12 cellular contexts compared by ENCODE assay signal in genomic region chr12:9252256-9252655, GRCh38. TPM values are rescaled to one million over a fixed set of nuclear protein-coding genes. Genes with fewer than 3 reads are reported as not detected.
"Had no signal": no experiment of that assay in that cellular context is flagged by ENCODE, and none has a peak within 500 bp of the region (broad histone marks: within the 10 kb centered on the region; RNA-seq: fewer than 3 reads in every experiment).

No MANE protein-coding gene starts in this region.

- H3K4me3 ChIP-seq: GM23248, GM23338, HAP-1 had no signal

- H3K9me3 ChIP-seq: HAP-1 had no signal

- H3K9ac ChIP-seq: GM23248 had no signal

- DNase-seq: GM23248, GOT3, H7, H9, HCEC 1CT, HFFc6 had no signal

- H3K4me1 ChIP-seq: HAP-1 had no signal

- H3K27ac Mint-ChIP-seq: GM23338, H9, HFFc6 had no signal

- ATAC-seq: GM23338, HCT116 had no signal

- H2AFZ ChIP-seq: GM23248, GM23338 had no signal

- H3K4me2 ChIP-seq: GM23338 had no signal

- H3K27ac ChIP-seq: GM23248 had no signal

- H3K4me3 Mint-ChIP-seq: GM23338, H9, HFFc6 had no signal

- H3K36me3 ChIP-seq: HAP-1 had no signal

- H3K9me3 Mint-ChIP-seq: GM23338, H9 had no signal

- FAIRE-seq: H1, H54 had no signal

RNA-seq across cellular contexts. Expression of gene PZP, which starts 44.1 kb away (rescaled TPM):
- total RNA-seq: GM23248, GM23338, H1, H4, H7, H9, HFFc6 had no signal
- polyA plus RNA-seq: GM23248 had no signal
